In genomic region chr6:129792049-129792448, GRCh38 we compare ENCODE assay signal across 22 cellular contexts.
"Had no signal": no experiment of that assay in that cellular context is flagged by ENCODE, and none has a peak within 500 bp of the region (broad histone marks: within the 10 kb centered on the region; RNA-seq: fewer than 3 reads in every experiment).

No MANE protein-coding gene starts in this region.

- DNase-seq: cortex of kidney; dorsolateral prefrontal cortex; effector CD8-positive, alpha-beta T cell; foreskin melanocyte; head of caudate nucleus; kidney; left cardiac atrium; mucosa of descending colon; naive thymus-derived CD8-positive, alpha-beta T cell; nucleus accumbens; ovary; stimulated activated CD4-positive, alpha-beta T cell treated with anti-CD3 and anti-CD28 coated beads, Interleukin-2, amount 100 ng/mL, for 48 hours; stimulated activated CD8-positive, alpha-beta memory T cell treated with anti-CD3 and anti-CD28 coated beads, Interleukin-4, amount 100 ng/mL, for 48 hours; stimulated activated naive CD8-positive, alpha-beta T cell treated with anti-CD3 and anti-CD28 coated beads, Interleukin-15, Interleukin-2, amounts not matched to agents 100 U/mL and 50 U/mL, for 24 hours; thyroid gland had no signal

- H3K9me3 ChIP-seq: mucosa of descending colon, ovary, right atrium auricular region, suprapubic skin, thyroid gland had no signal

- H3K4me1 Mint-ChIP-seq: neural crest cell had no signal

- H3K36me3 ChIP-seq: ovary, right atrium auricular region, suprapubic skin, thyroid gland had no signal

- H3K4me1 ChIP-seq: right atrium auricular region, suprapubic skin, thyroid gland had no signal

- H3K27ac Mint-ChIP-seq: naive thymus-derived CD8-positive, alpha-beta T cell; stimulated activated effector memory CD8-positive, alpha-beta T cell treated with anti-CD3 and anti-CD28 coated beads, Interleukin-12 subunit alpha, Interleukin-12 subunit beta, amount 100 ng/mL, for 72 hours; type B pancreatic cell had no signal

- H3K27ac ChIP-seq: dorsolateral prefrontal cortex, hepatocyte, ovary, right atrium auricular region, suprapubic skin, thyroid gland had no signal

- H3K9me3 Mint-ChIP-seq: naive thymus-derived CD8-positive, alpha-beta T cell; neural crest cell; stimulated activated effector memory CD8-positive, alpha-beta T cell treated with anti-CD3 and anti-CD28 coated beads, Interleukin-12 subunit alpha, Interleukin-12 subunit beta, amount 100 ng/mL, for 72 hours had no signal

- H3K4me3 ChIP-seq: dorsolateral prefrontal cortex, hepatocyte, mucosa of descending colon, ovary, right atrium auricular region, smooth muscle cell, suprapubic skin, thyroid gland had no signal

- H2AFZ ChIP-seq: hepatocyte had no signal

- H3K79me2 ChIP-seq: hepatocyte had no signal

- H3K36me3 Mint-ChIP-seq: naive thymus-derived CD8-positive, alpha-beta T cell; stimulated activated effector memory CD8-positive, alpha-beta T cell treated with anti-CD3 and anti-CD28 coated beads, Interleukin-12 subunit alpha, Interleukin-12 subunit beta, amount 100 ng/mL, for 72 hours; type B pancreatic cell had no signal

- H3K27me3 ChIP-seq: dorsolateral prefrontal cortex, hepatocyte, ovary, right atrium auricular region, thyroid gland had no signal

- ATAC-seq: left cardiac atrium; mucosa of descending colon; naive thymus-derived CD8-positive, alpha-beta T cell; stimulated activated effector memory CD8-positive, alpha-beta T cell treated with anti-CD3 and anti-CD28 coated beads, Interleukin-12 subunit alpha, Interleukin-12 subunit beta, amount 100 ng/mL, for 72 hours; stimulated activated naive CD8-positive, alpha-beta T cell treated with anti-CD3 and anti-CD28 coated beads, Interleukin-15, Interleukin-2, amounts not matched to agents 100 U/mL and 50 U/mL, for 24 hours had no signal

- H3K4me3 Mint-ChIP-seq: naive thymus-derived CD8-positive, alpha-beta T cell; neural crest cell; stimulated activated effector memory CD8-positive, alpha-beta T cell treated with anti-CD3 and anti-CD28 coated beads, Interleukin-12 subunit alpha, Interleukin-12 subunit beta, amount 100 ng/mL, for 72 hours; type B pancreatic cell had no signal

- H3K4me2 ChIP-seq: hepatocyte, smooth muscle cell had no signal

- H3K27me3 Mint-ChIP-seq: type B pancreatic cell had no signal
